14 cellular contexts compared by ENCODE assay signal in the genomic region with DNA sequence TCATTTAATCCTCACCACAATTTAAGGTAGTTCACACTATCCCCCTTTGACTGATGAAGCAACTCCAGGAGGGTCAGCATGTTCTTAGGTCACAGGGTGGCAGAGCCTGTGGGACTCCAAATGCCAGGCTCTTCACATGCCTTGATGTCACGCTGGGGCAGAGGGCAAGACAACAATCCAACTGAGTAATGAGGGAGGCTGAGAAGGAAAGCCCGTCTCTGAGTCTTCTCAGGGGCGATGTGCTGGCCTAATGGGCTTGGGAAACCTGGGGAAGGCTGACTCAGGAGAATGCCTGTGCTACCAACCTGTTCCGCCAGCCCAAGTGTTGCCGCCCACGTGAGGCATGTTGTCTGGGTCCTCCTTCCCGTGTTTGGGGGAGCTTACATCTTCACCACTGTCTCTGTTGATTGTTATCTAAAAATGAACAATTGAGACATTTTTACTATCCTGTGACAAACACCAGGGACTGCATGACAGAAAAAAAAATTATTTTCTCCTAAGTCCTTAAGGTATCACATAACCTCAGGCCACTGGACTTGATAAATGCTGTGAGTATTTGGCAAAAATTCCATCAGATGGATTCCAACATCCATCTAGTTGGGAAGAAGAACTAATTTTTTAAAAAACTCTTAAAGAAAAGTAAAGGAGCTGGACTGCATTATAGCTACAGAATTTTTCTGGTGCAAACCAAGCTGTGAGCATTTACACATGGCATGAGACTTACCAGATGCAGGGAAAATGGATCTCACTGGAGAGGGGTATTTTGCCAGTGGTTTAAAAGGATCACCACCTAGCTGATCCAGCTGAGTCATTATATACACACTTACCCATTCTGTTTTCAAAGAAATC.
DNase-seq lines count a peak whose midpoint lies in the region; ATAC-seq and TF ChIP-seq lines count a peak whose summit lies in the region.
"Had no signal": no experiment of that assay in that cellular context is flagged by ENCODE, and none has a peak within 500 bp of the region (broad histone marks: within the 10 kb centered on the region; RNA-seq: fewer than 3 reads in every experiment).

No MANE protein-coding gene starts in this region.

- peak in 7 of 8 donors; percentile 3 to 27 (median 18) for ATAC-seq in heart right ventricle
- no peak for ATAC-seq in GM19328 (IDR thresholded peaks at IDR 0.05; ENCODE audit: unreplicated experiment)

- 83% methylated on average over 7 of the region's 7 CpGs for WGBS in heart right ventricle, 2 donors

- no peaks in the 10 kb centered on the region for H3K9me3 ChIP-seq in ascending aorta
- H3K9me3 ChIP-seq in heart right ventricle, result peaks cover 0 to 8% (median 0%) of the 10 kb centered on the region in 11 donors
- H3K9me3 ChIP-seq: transverse colon had no signal

- intact Hi-C loops in ascending aorta (cut with DNase I) (no loop called here), heart right ventricle (cut with DNase I) (loop anchor here in 5 of 10 donors (2.0 to 10.0 kb wide), 8 partner anchors 32 to 158 kb away; partner anchors contain the start of gene RGCC (in 2 of the 5))

- H3K4me3 ChIP-seq in ascending aorta (no peak overlapping the region), heart right ventricle (no peak overlapping the region)
- H3K4me3 ChIP-seq: transverse colon had no signal

- TF ChIP-seq CTCF in ascending aorta (IDR thresholded peaks at IDR 0.05), result no peak
- TF ChIP-seq CTCF in heart right ventricle (IDR thresholded peaks at IDR 0.05), result no peak

- H3K4me1 ChIP-seq in ascending aorta (peaks cover 0 to 13% of the 10 kb centered on the region in 2 donors), heart right ventricle (peaks cover 13 to 52% (median 40%) of the 10 kb centered on the region in 9 donors)
- H3K4me1 ChIP-seq: transverse colon had no signal

- H3K27ac ChIP-seq in ascending aorta (peak overlapping the region; percentile 50 to 56), heart right ventricle (peak overlapping the region; percentile 25 to 87 (median 71))

- DNase-seq in EL (peak; percentile 45), ascending aorta (ENCODE audit: low spot score in 2 of 2) (no peak), heart right ventricle (peak in 1 of 2 donors; percentile 13), pulmonary artery endothelial cell (ENCODE audit: low read depth, low spot score) (peak; percentile 35), NCI-H2171 (lab: John Stamatoyannopoulos, UW) (no peak), NCI-H2029 (lab: John Stamatoyannopoulos, UW) (no peak), occipital lobe (lab: John Stamatoyannopoulos, UW) (no peak)
- DNase-seq: activated CD4-positive, alpha-beta memory T cell treated with anti-CD3 and anti-CD28 coated beads, Interleukin-2, amount 10 ng/mL, durations not matched to agents 7 days and 5 days; activated naive CD4-positive, alpha-beta T cell; cortex of kidney; DMS79 treated with DMSO at 0.1 percent for 48 hours; NCI-H187 treated with DMSO at 0.1 percent for 48 hours; transverse colon had no signal

- peaks cover 0 to 11% of the 10 kb centered on the region in 2 donors for H3K36me3 ChIP-seq in ascending aorta
- peaks cover 0 to 21% (median 0%) of the 10 kb centered on the region in 9 donors for H3K36me3 ChIP-seq in heart right ventricle

- no peaks in the 10 kb centered on the region for H3K27me3 ChIP-seq in ascending aorta
- no peaks in the 10 kb centered on the region for H3K27me3 ChIP-seq in heart right ventricle
- H3K27me3 ChIP-seq: transverse colon had no signal

Comparison
In these comparisons a context has a peak if more than half of its experiments do, and no peak if none do; other contexts are left out.
1. DNase-seq: peak in EL (single experiment) and pulmonary artery endothelial cell (single experiment); none in ascending aorta (0 of 2), NCI-H2171 (single experiment), NCI-H2029 (single experiment) and occipital lobe (single experiment).